In genomic region chr16:85544668-85545067, GRCh38 we compare ENCODE assay signal across 20 cellular contexts.
DNase-seq lines count a peak whose midpoint lies in the region; ATAC-seq and TF ChIP-seq lines count a peak whose summit lies in the region.
"Had no signal": no experiment of that assay in that cellular context is flagged by ENCODE, and none has a peak within 500 bp of the region (broad histone marks: within the 10 kb centered on the region; RNA-seq: fewer than 3 reads in every experiment).

No MANE protein-coding gene starts in this region.

- H3K4me3 ChIP-seq in BLaER1 (no peak overlapping the region), OCI-LY1 (ENCODE audit: low read depth, low read length, poor library complexity, severe bottlenecking) (no peak overlapping the region), neural progenitor cell (no peak overlapping the region), Karpas-422 (ENCODE audit: low read length) (no peak overlapping the region)
- H3K4me3 ChIP-seq: SK-N-MC had no signal

- H3K9me2 ChIP-seq in OCI-LY1 (ENCODE audit: low read depth, low read length), result no peaks in the 10 kb centered on the region
- no peaks in the 10 kb centered on the region for H3K9me2 ChIP-seq in Karpas-422 (replicated peaks; ENCODE audit: insufficient read depth, low read length)

- no peak for ATAC-seq in GM19351 (IDR thresholded peaks at IDR 0.05; ENCODE audit: unreplicated experiment)
- ATAC-seq: Panc1 had no signal

- H3K4me2 ChIP-seq in BLaER1 (no peak overlapping the region), OCI-LY1 (ENCODE audit: low read length) (no peak overlapping the region), neural progenitor cell (no peak overlapping the region), Karpas-422 (ENCODE audit: low read depth, low read length, poor library complexity, severe bottlenecking) (no peak overlapping the region)

- no peak overlapping the region; the same call in 1 of the 2 replicates for H3K27ac ChIP-seq in BLaER1
- peak overlapping the region; percentile 43 for H3K27ac ChIP-seq in OCI-LY1 (ENCODE audit: low read depth, low read length, poor library complexity, severe bottlenecking)
- H3K27ac ChIP-seq in neural progenitor cell, result no peak overlapping the region
- no peak overlapping the region for H3K27ac ChIP-seq in Karpas-422 (ENCODE audit: low read length)
- H3K27ac ChIP-seq: HL-60, RWPE1, SK-N-MC had no signal

- no peak overlapping the region for H2AFZ ChIP-seq in OCI-LY1 (ENCODE audit: low read length)
- H2AFZ ChIP-seq in neural progenitor cell (replicated peaks), result no peak overlapping the region
- no peak overlapping the region for H2AFZ ChIP-seq in Karpas-422 (ENCODE audit: low read length)

- no peaks in the 10 kb centered on the region for H3K27me3 Mint-ChIP-seq in brain
- H3K27me3 Mint-ChIP-seq in neural progenitor cell (ENCODE audit: insufficient read depth, low read depth), result peaks cover 11% of the 10 kb centered on the region
- H3K27me3 Mint-ChIP-seq: IgD-negative memory B cell had no signal

- H3K27me3 ChIP-seq in BLaER1 (no peaks in the 10 kb centered on the region; the same call in 1 of the 2 replicates), OCI-LY1 (ENCODE audit: insufficient read depth, low read length) (peaks cover 6% of the 10 kb centered on the region; the same call in 1 of the 2 replicates), neural progenitor cell (no peaks in the 10 kb centered on the region), Karpas-422 (ENCODE audit: low read length) (no peaks in the 10 kb centered on the region)

- peak overlapping the region; percentile 34 to 82 (median 73) for H3K27ac Mint-ChIP-seq in brain
- H3K27ac Mint-ChIP-seq in neural progenitor cell, result peak overlapping the region; percentile 57

- H3K9me3 Mint-ChIP-seq in brain, result peaks cover 0 to 13% (median 9%) of the 10 kb centered on the region in 5 experiments
- peaks cover 4% of the 10 kb centered on the region for H3K9me3 Mint-ChIP-seq in neural progenitor cell

- peaks cover 54% of the 10 kb centered on the region for H3K4me1 Mint-ChIP-seq in brain
- peaks cover 36% of the 10 kb centered on the region for H3K4me1 Mint-ChIP-seq in neural progenitor cell

- H3K4me3 Mint-ChIP-seq in brain (no peak overlapping the region), neural progenitor cell (no peak overlapping the region)
- H3K4me3 Mint-ChIP-seq: IgD-negative memory B cell had no signal

- H4K20me1 ChIP-seq in BLaER1 (no peaks in the 10 kb centered on the region), OCI-LY1 (ENCODE audit: insufficient read depth, low read length) (no peaks in the 10 kb centered on the region), neural progenitor cell (ENCODE audit: low read depth) (no peaks in the 10 kb centered on the region), Karpas-422 (ENCODE audit: insufficient read depth, low read depth, low read length) (0 out of 2 replicates have a peak, but pooled peaks cover 4% of the 10 kb centered on the region)

- H3K9me3 ChIP-seq in BLaER1, result peaks cover 9% of the 10 kb centered on the region
- peaks cover 11% of the 10 kb centered on the region for H3K9me3 ChIP-seq in OCI-LY1 (ENCODE audit: low read length)
- H3K9me3 ChIP-seq in neural progenitor cell (ENCODE audit: low read depth), result peaks cover 5% of the 10 kb centered on the region
- H3K9me3 ChIP-seq in Karpas-422 (ENCODE audit: low read length), result 0 out of 2 replicates have a peak, but pooled peaks cover 2% of the 10 kb centered on the region

- no peaks in the 10 kb centered on the region for H3F3A ChIP-seq in OCI-LY1 (ENCODE audit: insufficient read depth, low read length)
- H3F3A ChIP-seq in neural progenitor cell (ENCODE audit: low read depth), result peaks cover 5% of the 10 kb centered on the region

- H3K36me3 ChIP-seq in BLaER1 (peaks cover 9% of the 10 kb centered on the region), OCI-LY1 (ENCODE audit: insufficient read depth, low read length) (peaks cover 9% of the 10 kb centered on the region; the same call in 1 of the 2 replicates), neural progenitor cell (no peaks in the 10 kb centered on the region), Karpas-422 (ENCODE audit: insufficient read depth, low read length) (no peaks in the 10 kb centered on the region)

- H3K9ac ChIP-seq in BLaER1 (0 out of 2 replicates have a peak overlapping the region, but pooled peaks have one; percentile 10), OCI-LY1 (ENCODE audit: low read length) (no peak overlapping the region), neural progenitor cell (no peak overlapping the region), Karpas-422 (ENCODE audit: low read length) (no peak overlapping the region)

- H3K4me1 ChIP-seq in BLaER1 (peaks cover 63% of the 10 kb centered on the region), OCI-LY1 (ENCODE audit: insufficient read depth, low read length, severe bottlenecking) (peaks cover 38% of the 10 kb centered on the region), neural progenitor cell (no peaks in the 10 kb centered on the region), Karpas-422 (ENCODE audit: low read length) (peaks cover 7% of the 10 kb centered on the region)

- TF ChIP-seq CTCF in OCI-LY1 (IDR thresholded peaks at IDR 0.05; ENCODE audit: low read length) (no peak), brain (conservative IDR thresholded peaks at IDR 0.05) (no peak), neural progenitor cell (IDR thresholded peaks at IDR 0.05) (no peak)

- H3K36me3 Mint-ChIP-seq in brain, result peaks cover 8% of the 10 kb centered on the region
- no peaks in the 10 kb centered on the region for H3K36me3 Mint-ChIP-seq in neural progenitor cell

- no peaks in the 10 kb centered on the region for H3K79me2 ChIP-seq in OCI-LY1 (ENCODE audit: insufficient read depth, low read length)
- H3K79me2 ChIP-seq in neural progenitor cell (ENCODE audit: low read depth), result no peaks in the 10 kb centered on the region
- H3K79me2 ChIP-seq in Karpas-422 (ENCODE audit: low read length), result no peaks in the 10 kb centered on the region

- DNase-seq in neural progenitor cell (ENCODE audit: low spot score), result no peak
- DNase-seq in activated T-cell treated with anti-CD3 and anti-CD28 coated beads, Interleukin-2, amount 50 U/mL, for 1 hour, result no peak
- no peak for DNase-seq in Karpas-422
- DNase-seq: DMS153, NCI-H1092, NCI-H1417 treated with DMSO at 0.1 percent for 48 hours, NCI-H1694 treated with DMSO at 0.1 percent for 48 hours, NCI-H2081, NCI-H2227 treated with DMSO at 0.1 percent for 48 hours, NCI-H526 treated with DMSO at 0.1 percent for 48 hours, SIG-M5 had no signal
